In genomic region chr3:196222876-196223595, GRCh38 we compare ENCODE assay signal across 1 cellular context.
TF ChIP-seq lines count a peak whose summit lies in the region.

No MANE protein-coding gene starts in this region.

TF ChIP-seq in K562, 482 proteins besides CTCF, POLR2A, EP300 and RAD21 (continued from another document):
- TF ChIP-seq PKNOX1 (IDR thresholded peaks at IDR 0.05) (0 out of 2 replicates have a peak, but pooled peaks have one; percentile 5), RCOR1 (IDR thresholded peaks at IDR 0.05; ENCODE audit: borderline replicate concordance in 1 of 2, low read depth in 2 of 2, low read length in 2 of 2) (0 out of 4 replicates have a peak, but pooled peaks of 1 of the 2 experiments have one; percentile 3), RBM25 (IDR thresholded peaks at IDR 0.05; ENCODE audit: low read depth, low read length, severe bottlenecking) (peak; percentile 52), NR3C1 (CRISPR knock-in tag; IDR thresholded peaks at IDR 0.05) (no peak), GATA2 (CRISPR knock-in tag; IDR thresholded peaks at IDR 0.05) (no peak), CBX3 (IDR thresholded peaks at IDR 0.05; ENCODE audit: borderline replicate concordance in 1 of 2, low read length in 2 of 2) (no peak), ZNF507 (tag; conservative IDR thresholded peaks at IDR 0.05) (no peak), PCBP1 (IDR thresholded peaks at IDR 0.05; ENCODE audit: low read depth, low read length, poor library complexity, severe bottlenecking) (no peak), FOS (IDR thresholded peaks at IDR 0.05; ENCODE audit: extremely low read depth, insufficient read length) (no peak), COPS2 (conservative IDR thresholded peaks at IDR 0.05) (no peak), ZFP36 (IDR thresholded peaks at IDR 0.05; ENCODE audit: low read depth, low read length, partially characterized antibody) (peak; percentile 53), ZNF263 (CRISPR knock-in tag; IDR thresholded peaks at IDR 0.05; ENCODE audit: borderline replicate concordance) (no peak), KDM1A (IDR thresholded peaks at IDR 0.05) (peak in 1 of 2 experiments; percentile 44; a peak in 2 of 4 replicates), PHF20 (IDR thresholded peaks at IDR 0.05; ENCODE audit: partially characterized antibody) (no peak), BCOR (IDR thresholded peaks at IDR 0.05) (peak; percentile 74; the same call in 1 of the 2 replicates), ZNF324 (CRISPR knock-in tag; IDR thresholded peaks at IDR 0.05) (no peak), ZNF23 (CRISPR knock-in tag; IDR thresholded peaks at IDR 0.05) (no peak), NFIX (CRISPR knock-in tag; IDR thresholded peaks at IDR 0.05; ENCODE audit: low read depth) (no peak), KHSRP (IDR thresholded peaks at IDR 0.05) (no peak), CC2D1A (IDR thresholded peaks at IDR 0.05) (no peak), MYBL2 (IDR thresholded peaks at IDR 0.05; ENCODE audit: low read depth) (no peak), MYBL2 (CRISPR knock-in tag; IDR thresholded peaks at IDR 0.05; ENCODE audit: borderline replicate concordance) (no peak), SRSF1 (IDR thresholded peaks at IDR 0.05; ENCODE audit: low read depth, low read length) (no peak)
